In genomic region chr4:155173371-155173770, GRCh38 we compare ENCODE assay signal across 26 cellular contexts. TPM values are rescaled to one million over a fixed set of nuclear protein-coding genes. Genes with fewer than 3 reads are reported as not detected.
"Had no signal": no experiment of that assay in that cellular context is flagged by ENCODE, and none has a peak within 500 bp of the region (broad histone marks: within the 10 kb centered on the region; RNA-seq: fewer than 3 reads in every experiment).

No MANE protein-coding gene starts in this region.

- H3K27ac ChIP-seq: colonic mucosa, esophagus squamous epithelium, gastrocnemius medialis, heart right ventricle, neutrophil, psoas muscle, right lobe of liver, skin epidermis, testis, tibial nerve had no signal

- H3K27me3 ChIP-seq: colonic mucosa, esophagus squamous epithelium, gastrocnemius medialis, heart right ventricle, neutrophil, testis, tibial nerve had no signal

- H3K36me3 ChIP-seq: colonic mucosa, esophagus squamous epithelium, gastrocnemius medialis, heart right ventricle, neutrophil, right lobe of liver, tibial nerve had no signal

- ATAC-seq: gastrocnemius medialis; heart right ventricle; naive thymus-derived CD4-positive, alpha-beta T cell; psoas muscle; right lobe of liver; stimulated activated naive B cell treated with anti-CD40 and anti-IgM and Interleukin-4, amounts not matched to agents 10 μg/mL and 1 μg/mL and 100 μg/mL, for 72 hours; stimulated activated naive CD8-positive, alpha-beta T cell treated with anti-CD3 and anti-CD28 coated beads, Interleukin-15, amount 100 ng/mL, for 72 hours had no signal

- DNase-seq: colonic mucosa; dermis blood vessel endothelial cell; esophagus squamous epithelium; gastrocnemius medialis; heart right ventricle; hypothalamus; kidney glomerular epithelial cell; naive thymus-derived CD4-positive, alpha-beta T cell; nephron progenitor cell; psoas muscle; retina; right lobe of liver; stimulated activated CD4-positive, alpha-beta T cell treated with anti-CD3 and anti-CD28 coated beads, Interleukin-2, amount 100 ng/mL, for 24 hours; stimulated activated CD4-positive, alpha-beta T cell treated with anti-CD3 and anti-CD28 coated beads, Interleukin-4, amount 100 ng/mL, for 4 hours; stimulated activated naive B cell treated with anti-CD40 and anti-IgM and Interleukin-4, amounts not matched to agents 10 μg/mL and 1 μg/mL and 100 μg/mL, for 72 hours; stimulated activated naive CD8-positive, alpha-beta T cell treated with anti-CD3 and anti-CD28 coated beads, Interleukin-15, amount 100 ng/mL, for 72 hours; testis had no signal

- H3K9me3 ChIP-seq: colonic mucosa, gastrocnemius medialis, neutrophil, psoas muscle, right lobe of liver, testis had no signal

- H3K4me1 ChIP-seq: colonic mucosa, esophagus squamous epithelium, gastrocnemius medialis, heart right ventricle, psoas muscle, right lobe of liver, testis, tibial nerve had no signal

- H3K4me3 ChIP-seq: colonic mucosa, esophagus squamous epithelium, gastrocnemius medialis, heart right ventricle, psoas muscle, right lobe of liver, skin epidermis, testis, tibial nerve had no signal

RNA-seq across cellular contexts. Expression of gene NPY2R, which starts 35.1 kb away (rescaled TPM):
- total RNA-seq: dermis blood vessel endothelial cell; epithelial cell of proximal tubule; esophagus squamous epithelium; gastrocnemius medialis; heart right ventricle; liver; lung microvascular endothelial cell; mesenteric fat pad; mononuclear cell; naive thymus-derived CD4-positive, alpha-beta T cell; psoas muscle; right lobe of liver; ureter had no signal
- polyA plus RNA-seq: naive thymus-derived CD4-positive, alpha-beta T cell; psoas muscle had no signal
